Comparison of ENCODE assay signal across 9 cellular contexts in the genomic region with DNA sequence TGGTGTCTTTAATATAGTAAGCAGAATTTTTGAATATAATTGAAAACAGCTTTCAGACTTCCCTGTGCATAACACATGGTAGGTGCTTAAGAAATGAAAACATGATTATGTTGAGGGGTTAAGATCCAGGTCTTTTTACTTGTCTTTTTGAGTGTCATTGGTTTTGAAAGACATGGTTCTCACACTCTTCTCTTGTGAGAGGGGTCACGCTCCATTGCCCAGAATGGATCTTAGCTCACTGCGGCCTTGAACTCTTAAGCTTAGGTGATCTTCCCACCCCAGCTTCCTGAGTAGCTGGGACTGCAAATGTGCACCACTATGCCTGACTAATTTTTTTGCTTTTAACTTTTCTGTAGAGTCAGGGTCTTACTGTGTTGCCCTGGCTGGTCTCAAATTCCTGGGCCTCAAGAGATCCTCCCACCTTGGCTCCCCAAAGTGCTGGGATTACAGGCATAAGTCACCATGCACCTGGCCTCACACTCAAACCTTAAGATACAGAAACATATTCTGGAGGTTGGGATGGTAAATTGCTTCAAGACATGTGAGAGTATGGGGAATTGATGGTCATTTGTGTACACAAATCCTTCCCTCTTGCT.
DNase-seq lines count a peak whose midpoint lies in the region; ATAC-seq and TF ChIP-seq lines count a peak whose summit lies in the region.
"Had no signal": no experiment of that assay in that cellular context is flagged by ENCODE, and none has a peak within 500 bp of the region (broad histone marks: within the 10 kb centered on the region; RNA-seq: fewer than 3 reads in every experiment).

No MANE protein-coding gene starts in this region.

- H3K4me3 ChIP-seq in ACC112 (ENCODE audit: low read depth, low read length), result peak overlapping the region; percentile 100
- H3K4me3 ChIP-seq in HEK293 (ENCODE audit: low read depth, low read length), result peak overlapping the region; percentile 97
- peak overlapping the region; percentile 99 for H3K4me3 ChIP-seq in brain microvascular endothelial cell (ENCODE audit: low read depth, low read length)
- H3K4me3 ChIP-seq in mucosa of rectum (ENCODE audit: low read length in 2 of 2), result peak overlapping the region; percentile 98 to 99

- TF ChIP-seq CTCF in HEK293 (tag by site-specific recombination; IDR thresholded peaks at IDR 0.05) (no peak), brain microvascular endothelial cell (IDR thresholded peaks at IDR 0.05; ENCODE audit: low read depth, low read length, missing control alignments) (no peak)

- in situ Hi-C loops in brain microvascular endothelial cell (cut with HindIII; ENCODE audit: low pct_ligation_motif_present, low sequenced_read_pairs), result no loop called here

- no peaks in the 10 kb centered on the region for H3K27me3 ChIP-seq in ACC112 (ENCODE audit: insufficient read depth, low read length)
- H3K27me3 ChIP-seq in brain microvascular endothelial cell (replicated peaks), result no peaks in the 10 kb centered on the region
- no peaks in the 10 kb centered on the region for H3K27me3 ChIP-seq in mucosa of rectum (ENCODE audit: control insufficient read depth in 2 of 2, insufficient read depth in 2 of 2, low read length in 2 of 2)

- CTCF ChIA-PET in HEK293 (lab: Yijun Ruan, JAX), result interaction anchor here (1.1 kb wide), 1 partner anchor 64 kb away, joined by 3 read pairs; no protein-coding TSS in a partner anchor

- H3K4me1 ChIP-seq in ACC112 (ENCODE audit: control insufficient read depth, insufficient read depth, low read length, unreplicated experiment) (peaks cover 13% of the 10 kb centered on the region), HEK293 (ENCODE audit: control insufficient read depth, insufficient read depth, low read length) (no peaks in the 10 kb centered on the region), mucosa of rectum (ENCODE audit: control insufficient read depth in 2 of 2, insufficient read depth in 2 of 2, low read length in 2 of 2) (peaks cover 12 to 21% of the 10 kb centered on the region in 2 donors)

- H3K27ac ChIP-seq in ACC112 (ENCODE audit: low read depth, low read length) (no peak overlapping the region), HEK293 (ENCODE audit: extremely low read depth, low read depth, low read length) (no peak overlapping the region), brain microvascular endothelial cell (peak overlapping the region; percentile 87), mucosa of rectum (ENCODE audit: low read depth in 2 of 2, low read length in 2 of 2) (peak overlapping the region in 1 of 2 donors; percentile 82)

- POLR2A ChIA-PET in HEK293 (lab: Yijun Ruan, JAX), result no interaction called here

- no peak for DNase-seq in brain microvascular endothelial cell
- DNase-seq in NCI-H1417 (lab: John Stamatoyannopoulos, UW), result no peak
- DNase-seq in DMS153 (lab: John Stamatoyannopoulos, UW), result no peak
- DNase-seq: NCI-H774 had no signal

- H3K79me2 ChIP-seq in ACC112 (ENCODE audit: control insufficient read depth, insufficient read depth, low read length, unreplicated experiment), result peaks cover 68% of the 10 kb centered on the region

- no peak overlapping the region for H2AFZ ChIP-seq in ACC112 (ENCODE audit: low read length, unreplicated experiment)

- H3K36me3 ChIP-seq in ACC112 (ENCODE audit: insufficient read depth, low read length) (peaks cover 16% of the 10 kb centered on the region; the same call in 1 of the 2 replicates), HEK293 (ENCODE audit: control insufficient read depth in 2 of 2, insufficient read depth in 1 of 2, low read length in 2 of 2) (peaks cover 0 to 22% of the 10 kb centered on the region in 2 experiments; a peak in 2 of 3 replicates), brain microvascular endothelial cell (replicated peaks) (peaks cover 13% of the 10 kb centered on the region), mucosa of rectum (ENCODE audit: control insufficient read depth in 2 of 2, insufficient read depth in 2 of 2, low read length in 2 of 2) (peaks cover 0 to 3% of the 10 kb centered on the region in 2 donors)

- ATAC-seq in GM21423 (IDR thresholded peaks at IDR 0.05; ENCODE audit: unreplicated experiment), result no peak
- no peak for ATAC-seq in HG02798 (IDR thresholded peaks at IDR 0.05; ENCODE audit: poor library complexity, unreplicated experiment)

- peak overlapping the region; percentile 15 to 98 for H3K9ac ChIP-seq in mucosa of rectum (ENCODE audit: low read depth in 1 of 2, low read length in 2 of 2)

- H3K9me3 ChIP-seq in HEK293 (ENCODE audit: control insufficient read depth, insufficient read depth, low read depth, low read length) (no peaks in the 10 kb centered on the region), mucosa of rectum (ENCODE audit: control insufficient read depth in 2 of 2, low read length in 2 of 2) (no peaks in the 10 kb centered on the region)

TF ChIP-seq in HEK293, 187 proteins besides CTCF, POLR2A, EP300 and RAD21:
- TF ChIP-seq, protein P1, sequence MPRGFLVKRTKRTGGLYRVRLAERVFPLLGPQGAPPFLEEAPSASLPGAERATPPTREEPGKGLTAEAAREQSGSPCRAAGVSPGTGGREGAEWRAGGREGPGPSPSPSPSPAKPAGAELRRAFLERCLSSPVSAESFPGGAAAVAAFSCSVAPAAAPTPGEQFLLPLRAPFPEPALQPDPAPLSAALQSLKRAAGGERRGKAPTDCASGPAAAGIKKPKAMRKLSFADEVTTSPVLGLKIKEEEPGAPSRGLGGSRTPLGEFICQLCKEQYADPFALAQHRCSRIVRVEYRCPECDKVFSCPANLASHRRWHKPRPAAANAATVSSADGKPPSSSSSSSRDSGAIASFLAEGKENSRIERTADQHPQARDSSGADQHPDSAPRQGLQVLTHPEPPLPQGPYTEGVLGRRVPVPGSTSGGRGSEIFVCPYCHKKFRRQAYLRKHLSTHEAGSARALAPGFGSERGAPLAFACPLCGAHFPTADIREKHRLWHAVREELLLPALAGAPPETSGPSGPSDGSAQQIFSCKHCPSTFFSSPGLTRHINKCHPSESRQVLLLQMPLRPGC (tag by site-specific recombination; IDR thresholded peaks at IDR 0.05), result no peak
